ENCODE assay signal across 11 cellular contexts in genomic region chr16:57712569-57712968, GRCh38. TPM values are rescaled to one million over a fixed set of nuclear protein-coding genes. Genes with fewer than 3 reads are reported as not detected.
"Had no signal": no experiment of that assay in that cellular context is flagged by ENCODE, and none has a peak within 500 bp of the region (broad histone marks: within the 10 kb centered on the region; RNA-seq: fewer than 3 reads in every experiment).

No MANE protein-coding gene starts in this region.

RNA-seq across cellular contexts. Expression of gene DRC7, which starts 18.0 kb away (rescaled TPM):
- total RNA-seq: PC-3, Peyer's patch, Right ventricle myocardium inferior, Right ventricle myocardium superior, RPMI7951, SJCRH30, SJSA1, SK-MEL-5 had no signal

RNA-seq across cellular contexts. Expression of gene ADGRG3, which starts 44.5 kb away (rescaled TPM):
- total RNA-seq: OCI-LY7, PC-3, PC-9, RPMI7951, SJCRH30, SJSA1, SK-MEL-5 had no signal
- polyA plus RNA-seq: SK-N-SH had no signal
